ENCODE assay signal across 8 cellular contexts in the genomic region with DNA sequence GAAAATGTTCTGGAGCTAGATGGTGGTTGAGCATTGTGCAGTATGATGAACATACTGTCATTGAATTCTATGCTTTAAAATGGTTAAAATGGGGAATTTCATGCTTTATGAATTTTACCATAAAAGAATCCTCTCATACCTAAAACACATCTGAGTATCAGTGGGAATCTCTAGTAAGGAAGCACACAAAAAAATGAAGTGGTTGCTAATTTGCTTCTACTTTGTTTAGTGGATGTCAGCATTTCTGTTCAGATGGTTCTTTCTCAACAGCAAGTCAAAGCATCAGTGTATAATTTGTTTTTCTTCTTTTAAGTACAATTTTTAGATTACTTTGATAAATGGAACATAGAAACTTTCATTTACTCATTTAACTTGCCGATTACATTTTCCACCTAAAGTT.
"Had no signal": no experiment of that assay in that cellular context is flagged by ENCODE, and none has a peak within 500 bp of the region (broad histone marks: within the 10 kb centered on the region; RNA-seq: fewer than 3 reads in every experiment).

No MANE protein-coding gene starts in this region.

- H3K9me3 ChIP-seq: HAP-1 had no signal

- DNase-seq: GM23248, GOT3, H7, HFFc6, KG1 had no signal

- H2AFZ ChIP-seq: GM23248 had no signal

- H3K36me3 ChIP-seq: HAP-1 had no signal

- ATAC-seq: HCT116 had no signal

- H3K4me3 ChIP-seq: GM23248, HAP-1 had no signal

- H3K27ac ChIP-seq: GM23248, HL-60 had no signal

- H3K9ac ChIP-seq: GM23248 had no signal
